8 cellular contexts compared by ENCODE assay signal in the genomic region with DNA sequence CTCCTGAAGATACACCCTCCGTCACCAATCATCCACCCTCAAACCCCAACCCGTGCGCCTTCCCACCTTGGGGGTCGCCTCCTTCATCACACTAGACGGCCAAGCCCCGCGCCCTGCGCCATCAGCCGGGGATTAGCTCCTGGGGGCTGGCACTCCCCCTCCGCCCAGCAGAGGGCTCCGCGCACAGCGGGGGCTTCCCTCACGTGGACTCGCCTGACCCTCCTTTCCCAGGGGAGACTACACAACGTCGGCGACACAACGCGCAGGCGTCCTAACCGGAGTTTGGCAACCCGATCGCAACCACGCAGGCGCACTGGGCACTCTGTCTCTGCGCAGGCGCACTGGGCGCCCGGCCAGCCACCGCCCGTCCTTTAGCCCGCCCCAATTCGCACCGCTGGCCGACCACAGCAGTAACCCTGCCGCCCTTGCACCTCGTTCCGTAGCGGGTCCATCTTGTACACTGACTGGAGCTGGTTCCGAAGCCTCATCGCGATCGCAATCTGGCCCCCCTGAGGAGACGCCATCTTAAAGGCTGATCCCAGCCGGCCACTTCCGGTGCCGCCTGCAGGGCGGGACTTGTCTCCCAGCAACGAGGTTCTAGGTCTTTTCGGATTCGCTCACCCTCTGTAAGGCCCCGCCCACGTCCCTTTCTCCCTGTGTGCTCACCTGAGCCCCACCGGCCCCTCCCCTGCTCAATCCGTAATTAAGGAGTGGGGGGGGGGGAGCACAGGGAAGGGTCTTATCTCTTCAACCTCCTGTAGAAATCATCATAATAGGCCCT.
A peak's percentile ranks its signal among the peaks of the same experiment; 100 is the strongest.
DNase-seq lines count a peak whose midpoint lies in the region; ATAC-seq lines count a peak whose summit lies in the region.

Gene PCGF1, minus strand, starts transcription at position 551 of the 781 bp plus-strand sequence. Its CDS starts 27 bp downstream, at position 524.

- peak within 1 kb of the TSS; percentile 91 for H3K4me3 Mint-ChIP-seq in central memory CD8-positive, alpha-beta T cell

- peaks cover 24% of the 10 kb centered on the region for H3K36me3 Mint-ChIP-seq in central memory CD8-positive, alpha-beta T cell (ENCODE audit: insufficient read depth)

- DNase-seq in AG20443 (ENCODE audit: low spot score) (peak; percentile 97), NCI-H446 (lab: John Stamatoyannopoulos, UW) (peak; percentile 93 to 97), islet precursor cell (peak; percentile 99)
- peak; percentile 95 for DNase-seq in activated CD4-positive, CD25-positive, alpha-beta regulatory T cell treated with anti-CD3 and anti-CD28 coated beads, Interleukin-2, amount 50 U/mL, for 16 hours (ENCODE audit: low read depth, low spot score)
- peak; percentile 97 to 100 for DNase-seq in central memory CD8-positive, alpha-beta T cell (ENCODE audit: low spot score in 2 of 2)
- peak; percentile 95 to 99 (median 99) for DNase-seq in stimulated activated CD4-positive, alpha-beta T cell treated with anti-CD3 and anti-CD28 coated beads, Interleukin-12 subunit alpha, Interleukin-12 subunit beta, amount 100 ng/mL, for 48 hours (ENCODE audit: low read depth in 2 of 3, low spot score in 1 of 3)

- peaks cover 34% of the 10 kb centered on the region for H3K27me3 Mint-ChIP-seq in central memory CD8-positive, alpha-beta T cell

- H3K4me1 Mint-ChIP-seq in central memory CD8-positive, alpha-beta T cell = peaks cover 51% of the 10 kb centered on the region

- H3K27ac Mint-ChIP-seq in central memory CD8-positive, alpha-beta T cell (ENCODE audit: low read depth) = peak within 1 kb of the TSS; percentile 99

- no peaks in the 10 kb centered on the region for H3K9me3 Mint-ChIP-seq in central memory CD8-positive, alpha-beta T cell

- ATAC-seq in GM19025 (IDR thresholded peaks at IDR 0.05; ENCODE audit: low read depth, unreplicated experiment) (peak; percentile 79), HG03342 (IDR thresholded peaks at IDR 0.05; ENCODE audit: unreplicated experiment) (peak; percentile 88)
- ATAC-seq in central memory CD8-positive, alpha-beta T cell (replicated peaks; ENCODE audit: extremely low read depth, poor library complexity, severe bottlenecking) = peak; percentile 94

Comparison
In these comparisons a context has a peak if more than half of its experiments do, and no peak if none do; other contexts are left out.
1. Peak in every context shown above with its lines: DNase-seq and ATAC-seq.